16 cellular contexts compared by ENCODE assay signal in genomic region chr1:192235127-192235526, GRCh38.
"Had no signal": no experiment of that assay in that cellular context is flagged by ENCODE, and none has a peak within 500 bp of the region (broad histone marks: within the 10 kb centered on the region; RNA-seq: fewer than 3 reads in every experiment).

No MANE protein-coding gene starts in this region.

- DNase-seq: activated CD4-positive, alpha-beta memory T cell treated with anti-CD3 and anti-CD28 coated beads for 36 hours; activated effector memory CD4-positive, alpha-beta T cell treated with Interleukin-2 at 50 U/mL for 16 hours; activated naive CD4-positive, alpha-beta T cell treated with anti-CD3 and anti-CD28 coated beads, Interleukin-2, amount 50 U/mL, for 16 hours; activated T-cell treated with anti-CD3 and anti-CD28 coated beads, Interleukin-2, amount 50 U/mL, for 24 hours; body of pancreas; central memory CD4-positive, alpha-beta T cell; cortex of kidney; effector CD4-positive, alpha-beta T cell; esophagus squamous epithelium; hypothalamus; left ventricle myocardium inferior; nucleus accumbens; posterior cingulate gyrus; retina; T-helper 9 cell had no signal

- H3K4me3 ChIP-seq: body of pancreas, esophagus squamous epithelium, left ventricle myocardium inferior, thoracic aorta had no signal
